ENCODE assay signal across 1 cellular context in the genomic region with DNA sequence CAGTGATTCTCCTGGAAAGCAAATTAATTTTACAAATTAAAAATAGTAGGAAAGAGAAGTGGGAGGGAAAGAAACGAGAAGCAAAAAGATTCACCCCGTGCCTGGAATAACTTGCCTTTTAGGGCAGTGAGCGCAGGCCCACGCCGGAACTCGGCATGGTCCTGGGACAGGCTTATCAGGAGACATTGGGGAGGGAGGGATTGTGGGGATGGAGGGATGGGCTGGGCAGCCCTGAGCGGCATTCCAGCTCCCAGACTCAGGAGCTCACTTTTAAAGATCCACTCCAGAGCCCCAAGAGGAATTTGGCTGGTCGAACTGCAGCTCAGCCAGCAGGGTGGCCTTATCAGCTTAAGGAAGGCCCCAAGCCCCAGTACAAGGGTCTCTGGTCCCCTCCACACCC.
TF ChIP-seq lines count a peak whose summit lies in the region.

No MANE protein-coding gene starts in this region.

TF ChIP-seq in WTC11, 78 proteins besides CTCF, POLR2A, EP300 and RAD21 (continued from another document):
- TF ChIP-seq, protein P1, sequence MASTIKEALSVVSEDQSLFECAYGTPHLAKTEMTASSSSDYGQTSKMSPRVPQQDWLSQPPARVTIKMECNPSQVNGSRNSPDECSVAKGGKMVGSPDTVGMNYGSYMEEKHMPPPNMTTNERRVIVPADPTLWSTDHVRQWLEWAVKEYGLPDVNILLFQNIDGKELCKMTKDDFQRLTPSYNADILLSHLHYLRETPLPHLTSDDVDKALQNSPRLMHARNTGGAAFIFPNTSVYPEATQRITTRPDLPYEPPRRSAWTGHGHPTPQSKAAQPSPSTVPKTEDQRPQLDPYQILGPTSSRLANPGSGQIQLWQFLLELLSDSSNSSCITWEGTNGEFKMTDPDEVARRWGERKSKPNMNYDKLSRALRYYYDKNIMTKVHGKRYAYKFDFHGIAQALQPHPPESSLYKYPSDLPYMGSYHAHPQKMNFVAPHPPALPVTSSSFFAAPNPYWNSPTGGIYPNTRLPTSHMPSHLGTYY (CRISPR knock-in tag; IDR thresholded peaks at IDR 0.05) = no peak
- TF ChIP-seq, protein P2, sequence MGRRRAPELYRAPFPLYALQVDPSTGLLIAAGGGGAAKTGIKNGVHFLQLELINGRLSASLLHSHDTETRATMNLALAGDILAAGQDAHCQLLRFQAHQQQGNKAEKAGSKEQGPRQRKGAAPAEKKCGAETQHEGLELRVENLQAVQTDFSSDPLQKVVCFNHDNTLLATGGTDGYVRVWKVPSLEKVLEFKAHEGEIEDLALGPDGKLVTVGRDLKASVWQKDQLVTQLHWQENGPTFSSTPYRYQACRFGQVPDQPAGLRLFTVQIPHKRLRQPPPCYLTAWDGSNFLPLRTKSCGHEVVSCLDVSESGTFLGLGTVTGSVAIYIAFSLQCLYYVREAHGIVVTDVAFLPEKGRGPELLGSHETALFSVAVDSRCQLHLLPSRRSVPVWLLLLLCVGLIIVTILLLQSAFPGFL (CRISPR knock-in tag; IDR thresholded peaks at IDR 0.05; ENCODE audit: borderline replicate concordance) = no peak
- TF ChIP-seq FOXJ3 (CRISPR knock-in tag; IDR thresholded peaks at IDR 0.05; ENCODE audit: borderline replicate concordance) = no peak
- no peak for TF ChIP-seq CREM (CRISPR knock-in tag; IDR thresholded peaks at IDR 0.05)
- no peak for TF ChIP-seq GRHL2 (CRISPR knock-in tag; IDR thresholded peaks at IDR 0.05; ENCODE audit: insufficient replicate concordance, severe bottlenecking)
- TF ChIP-seq SMAD4 (CRISPR knock-in tag; IDR thresholded peaks at IDR 0.05) = no peak
